ENCODE assay signal across 8 cellular contexts in genomic region chr2:216031960-216032689, GRCh38. TPM values are rescaled to one million over a fixed set of nuclear protein-coding genes. Genes with fewer than 3 reads are reported as not detected.
DNase-seq lines count a peak whose midpoint lies in the region; ATAC-seq and TF ChIP-seq lines count a peak whose summit lies in the region.

No MANE protein-coding gene starts in this region.

- 77 to 100% methylated on average over 1 of the region's 1 CpG for WGBS in tibial nerve, 2 donors

- H3F3A ChIP-seq in PC-3 (ENCODE audit: low read length, unreplicated experiment), result no peaks in the 10 kb centered on the region

- no peak for TF ChIP-seq POLR2A in tibial nerve (IDR thresholded peaks at IDR 0.05)

- no peak overlapping the region for H3K9ac ChIP-seq in PC-3 (ENCODE audit: low read length)

- H3K4me1 ChIP-seq in PC-3 (ENCODE audit: insufficient read depth, low read length) (peaks cover 13% of the 10 kb centered on the region), tibial nerve (peaks cover 0 to 6% (median 0%) of the 10 kb centered on the region in 4 donors)
- peaks cover 0 to 10% of the 10 kb centered on the region in 2 donors for H3K4me1 ChIP-seq in naive thymus-derived CD4-positive, alpha-beta T cell (ENCODE audit: control insufficient read depth in 2 of 2, insufficient read depth in 2 of 2, low read length in 2 of 2)

- H3K79me2 ChIP-seq in PC-3 (ENCODE audit: low read length), result no peaks in the 10 kb centered on the region

- no peaks in the 10 kb centered on the region for H3K27me3 Mint-ChIP-seq in HFFc6 (ENCODE audit: insufficient read depth)
- H3K27me3 Mint-ChIP-seq in naive thymus-derived CD4-positive, alpha-beta T cell, result no peaks in the 10 kb centered on the region

- peak overlapping the region; percentile 65 for H3K4me3 Mint-ChIP-seq in HFFc6
- peak overlapping the region in 6 of 10 donors; percentile 15 to 65 (median 32) for H3K4me3 Mint-ChIP-seq in naive thymus-derived CD4-positive, alpha-beta T cell

- BruUV-seq in PC-3 (replicated peaks; lab: Mats Ljungman, UMichigan), result no TSS peak

- no peak overlapping the region for H3K4me3 ChIP-seq in PC-3 (ENCODE audit: low read length)
- H3K4me3 ChIP-seq in naive thymus-derived CD4-positive, alpha-beta T cell (ENCODE audit: low read length), result no peak overlapping the region
- H3K4me3 ChIP-seq in tibial nerve, result no peak overlapping the region

- ATAC-seq in GM18517 (IDR thresholded peaks at IDR 0.05; ENCODE audit: unreplicated experiment) (peak; percentile 84), PC-3 (peak; percentile 78), left cardiac atrium (no peak)
- ATAC-seq in naive thymus-derived CD4-positive, alpha-beta T cell, result no peak

- H3K9me2 ChIP-seq in PC-3 (replicated peaks; ENCODE audit: low read length), result no peaks in the 10 kb centered on the region

- POLR2A ChIA-PET in PC-3 (lab: Charles Lee; ENCODE audit: unreplicated experiment), result no interaction called here
- POLR2A ChIA-PET in naive thymus-derived CD4-positive, alpha-beta T cell (lab: Charles Lee), result interaction anchor here (0.6 to 1.2 kb wide), 2 partner anchors 8 to 78 kb away, joined by 3 read pairs; no protein-coding TSS in a partner anchor

- CTCF ChIA-PET in PC-3 (lab: Charles Lee), result interaction anchor here (0.5 to 0.7 kb wide), 2 partner anchors 9 to 446 kb away, joined by 3 to 5 read pairs; no protein-coding TSS in a partner anchor
- CTCF ChIA-PET in naive thymus-derived CD4-positive, alpha-beta T cell (lab: Charles Lee), result interaction anchor here (1.0 to 2.5 kb wide), 6 partner anchors 11 to 109 kb away, joined by 3 to 12 read pairs (median 7); no protein-coding TSS in a partner anchor

- H3K36me3 Mint-ChIP-seq in HFFc6 (ENCODE audit: low read depth), result peaks cover 4% of the 10 kb centered on the region; the same call in 1 of the 2 replicates
- peaks cover 0 to 36% (median 17%) of the 10 kb centered on the region in 5 donors for H3K36me3 Mint-ChIP-seq in naive thymus-derived CD4-positive, alpha-beta T cell

- H3K27ac Mint-ChIP-seq in HFFc6, result peak overlapping the region; percentile 76
- peak overlapping the region in 7 of 9 donors; percentile 2 to 84 (median 46) for H3K27ac Mint-ChIP-seq in naive thymus-derived CD4-positive, alpha-beta T cell

- no peak overlapping the region for H2AFZ ChIP-seq in PC-3 (ENCODE audit: low read length)

- H3K27me3 ChIP-seq in PC-3 (ENCODE audit: low read length), result no peaks in the 10 kb centered on the region
- H3K27me3 ChIP-seq in naive thymus-derived CD4-positive, alpha-beta T cell (ENCODE audit: control insufficient read depth in 2 of 2, insufficient read depth in 2 of 2, low read length in 2 of 2), result no peaks in the 10 kb centered on the region
- H3K27me3 ChIP-seq in tibial nerve, result no peaks in the 10 kb centered on the region

- DNase-seq in HFFc6 (peak; percentile 86), PC-3 (peak; percentile 49), NCI-H2107 (lab: John Stamatoyannopoulos, UW) (no peak), NCI-H146 (lab: John Stamatoyannopoulos, UW) (no peak), left cardiac atrium (no peak), tibial nerve (ENCODE audit: low spot score in 2 of 2) (no peak)
- DNase-seq in naive thymus-derived CD4-positive, alpha-beta T cell, result peak in 2 of 9 donors; percentile 11 to 14

- H3K36me3 ChIP-seq in PC-3 (ENCODE audit: low read depth, low read length) (no peaks in the 10 kb centered on the region), tibial nerve (peaks cover 0 to 28% (median 0%) of the 10 kb centered on the region in 3 donors)
- peaks cover 0 to 22% (median 0%) of the 10 kb centered on the region in 3 experiments for H3K36me3 ChIP-seq in naive thymus-derived CD4-positive, alpha-beta T cell (ENCODE audit: control insufficient read depth in 2 of 3, insufficient read depth in 3 of 3, low read length in 3 of 3)

- H3K9me3 ChIP-seq in PC-3 (ENCODE audit: low read length) (no peaks in the 10 kb centered on the region), tibial nerve (no peaks in the 10 kb centered on the region)
- H3K9me3 ChIP-seq in naive thymus-derived CD4-positive, alpha-beta T cell (ENCODE audit: control insufficient read depth in 2 of 3, low read length in 3 of 3), result no peaks in the 10 kb centered on the region

- TF ChIP-seq EP300 in tibial nerve (IDR thresholded peaks at IDR 0.05), result no peak

- intact Hi-C loops in PC-3 (cut with micrococcal nuclease), result loop anchor here (2.0 to 5.0 kb wide), 2 partner anchors 35 to 79 kb away; no protein-coding TSS in a partner anchor
- intact Hi-C loops in naive thymus-derived CD4-positive, alpha-beta T cell (cut with micrococcal nuclease), result loop anchor here in 1 of 2 donors (1.0 to 5.0 kb wide), 2 partner anchors 16 to 380 kb away; partner anchors contain the start of gene SMARCAL1
- intact Hi-C loops in left cardiac atrium (cut with DNase I), result no loop called here

- H3K27ac ChIP-seq in PC-3 (ENCODE audit: low read length) (peak overlapping the region; percentile 8; the same call in 1 of the 2 replicates), tibial nerve (peak overlapping the region in 1 of 4 donors; percentile 21)
- no peak overlapping the region for H3K27ac ChIP-seq in naive thymus-derived CD4-positive, alpha-beta T cell (ENCODE audit: low read depth, low read length)

- peaks cover 50% of the 10 kb centered on the region for H3K4me1 Mint-ChIP-seq in HFFc6 (ENCODE audit: low read depth)
- peaks cover 15 to 31% (median 25%) of the 10 kb centered on the region in 7 donors for H3K4me1 Mint-ChIP-seq in naive thymus-derived CD4-positive, alpha-beta T cell

- peak overlapping the region; percentile 23 for H3K4me2 ChIP-seq in PC-3 (ENCODE audit: low read length)

- no peak for TF ChIP-seq CTCF in HFFc6 (IDR thresholded peaks at IDR 0.05)
- no peak for TF ChIP-seq CTCF in PC-3 (conservative IDR thresholded peaks at IDR 0.05; ENCODE audit: low read depth, low read length)
- no peak for TF ChIP-seq CTCF in tibial nerve (IDR thresholded peaks at IDR 0.05)

- H3K9me3 Mint-ChIP-seq in HFFc6, result no peaks in the 10 kb centered on the region
- no peaks in the 10 kb centered on the region for H3K9me3 Mint-ChIP-seq in naive thymus-derived CD4-positive, alpha-beta T cell

- no peaks in the 10 kb centered on the region for H4K20me1 ChIP-seq in PC-3 (ENCODE audit: low read length)

RNA-seq across cellular contexts. Expression of gene MREG, which starts 18.8 kb away (rescaled TPM):
- total RNA-seq in HFFc6 (2021; fragmentation: NEBNext Ultra II Directional; extraction: Animal tissue kit (Norgen Biotek cat#: 25700)), result 1 to 10 TPM; 2.0 to 3.5 (median 3.2) TPM
- total RNA-seq in PC-3 (2014; rRNA removed) (24.4 and 35.4 TPM in 2 replicates), left cardiac atrium (1 to 10 TPM; 1.1 to 1.3 TPM), tibial nerve (10 to 100 TPM in 1 of 4 donors, 1 to 10 TPM in 3; 2.9 to 14.6 (median 3.6) TPM)
- total RNA-seq in naive thymus-derived CD4-positive, alpha-beta T cell, result 1 to 10 TPM; 4.8 to 8.5 (median 6.4) TPM
- polyA plus RNA-seq in naive thymus-derived CD4-positive, alpha-beta T cell, result 1 to 10 TPM in 1 of 2 donors, under 1 TPM in 1; 0.39 to 3.3 TPM

RNA-seq across cellular contexts. Expression of gene PECR, which starts 49.5 kb away (rescaled TPM):
- 1 to 10 TPM; 4.9 to 7.5 (median 6.4) TPM for total RNA-seq in HFFc6 (2021; fragmentation: NEBNext Ultra II Directional; extraction: Animal tissue kit (Norgen Biotek cat#: 25700))
- total RNA-seq in PC-3 (2014; rRNA removed) (23.0 and 26.0 TPM in 2 replicates), left cardiac atrium (10 to 100 TPM in 1 of 2 donors, 1 to 10 TPM in 1; 5.9 to 14.6 TPM), tibial nerve (10 to 100 TPM; 12.7 to 18.8 (median 16.0) TPM)
- total RNA-seq in naive thymus-derived CD4-positive, alpha-beta T cell, result 10 to 100 TPM; 15.7 to 29.9 (median 20.6) TPM
- 10 to 100 TPM; 31.9 to 34.4 TPM for polyA plus RNA-seq in naive thymus-derived CD4-positive, alpha-beta T cell

RNA-seq across cellular contexts. Expression of gene TMEM169, which starts 49.6 kb away (rescaled TPM):
- under 1 TPM in 3 of 6 experiments, not detected in 3; 0.09 to 0.25 (median 0.13) TPM for total RNA-seq in HFFc6 (2021; fragmentation: NEBNext Ultra II Directional; extraction: Animal tissue kit (Norgen Biotek cat#: 25700))
- total RNA-seq in PC-3 (2014; rRNA removed) (not detected in 2 replicates), left cardiac atrium (under 1 TPM; 0.13 to 0.27 TPM), tibial nerve (1 to 10 TPM in 2 of 4 donors, under 1 TPM in 2; 0.59 to 2.8 (median 1.7) TPM)
- total RNA-seq in naive thymus-derived CD4-positive, alpha-beta T cell, result 1 to 10 TPM; 2.0 to 5.1 (median 2.6) TPM
- polyA plus RNA-seq in naive thymus-derived CD4-positive, alpha-beta T cell, result 1 to 10 TPM; 3.7 to 4.3 TPM

Comparison
In these comparisons a context has a peak if more than half of its experiments do, and no peak if none do; other contexts are left out.
1. ATAC-seq: peak in GM18517 (single experiment) and PC-3 (single experiment); none in naive thymus-derived CD4-positive, alpha-beta T cell (single experiment) and left cardiac atrium (0 of 2).
2. DNase-seq: peak in HFFc6 (single experiment) and PC-3 (single experiment); none in NCI-H2107 (single experiment), NCI-H146 (single experiment), left cardiac atrium (single experiment) and tibial nerve (0 of 2).